In the genomic region with DNA sequence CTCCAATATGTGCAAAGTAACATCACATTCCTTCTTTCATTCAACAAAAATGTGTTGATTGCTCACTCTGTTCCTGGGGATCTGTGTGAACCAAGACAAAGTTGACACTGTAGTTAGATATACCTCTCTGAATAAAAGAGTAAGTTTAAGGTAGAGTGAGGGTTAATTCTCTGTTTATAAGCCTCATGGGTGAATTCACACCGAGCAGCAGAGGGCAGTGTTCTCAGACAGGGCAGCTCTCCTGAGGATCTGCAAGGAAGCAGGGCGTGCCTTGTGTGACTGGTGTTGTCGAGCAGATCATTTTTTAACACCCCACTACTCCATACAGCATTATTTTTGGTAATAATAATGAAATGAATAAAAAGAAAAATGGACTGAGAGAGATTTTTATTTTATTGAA, we compare ENCODE assay signal across 8 cellular contexts. TPM values are rescaled to one million over a fixed set of nuclear protein-coding genes. Genes with fewer than 3 reads are reported as not detected.
DNase-seq lines count a peak whose midpoint lies in the region; ATAC-seq and TF ChIP-seq lines count a peak whose summit lies in the region.

No MANE protein-coding gene starts in this region.

- no peaks in the 10 kb centered on the region for H3K36me3 ChIP-seq in Loucy (ENCODE audit: insufficient read depth, low read length)
- H3K36me3 ChIP-seq in esophagus squamous epithelium, result no peaks in the 10 kb centered on the region
- H3K36me3 ChIP-seq in smooth muscle cell (ENCODE audit: low read depth), result no peaks in the 10 kb centered on the region

- DNase-seq in AG08395 (ENCODE audit: low spot score) (peak; percentile 52), T-helper 17 cell (peak in 1 of 3 donors; percentile 10), esophagus squamous epithelium (lab: John Stamatoyannopoulos, UW) (no peak), smooth muscle cell (lab: John Stamatoyannopoulos, UW; ENCODE audit: unreplicated experiment) (no peak), DMS79 (lab: John Stamatoyannopoulos, UW) (no peak)

- H3K36me3 Mint-ChIP-seq in T-helper 17 cell (ENCODE audit: low read depth), result no peaks in the 10 kb centered on the region

- H3K4me3 Mint-ChIP-seq in T-helper 17 cell, result no peak overlapping the region

- H3K4me2 ChIP-seq in Loucy (ENCODE audit: low read depth, low read length, poor library complexity, severe bottlenecking) (no peak overlapping the region), smooth muscle cell (no peak overlapping the region)

- no peak overlapping the region for H3K27ac Mint-ChIP-seq in T-helper 17 cell

- H3K27me3 ChIP-seq in Loucy (ENCODE audit: insufficient read depth, low read length, poor library complexity, severe bottlenecking), result no peaks in the 10 kb centered on the region
- no peaks in the 10 kb centered on the region for H3K27me3 ChIP-seq in esophagus squamous epithelium
- no peaks in the 10 kb centered on the region for H3K27me3 ChIP-seq in smooth muscle cell (ENCODE audit: low read depth)

- peak; percentile 68 for ATAC-seq in GM18511 (IDR thresholded peaks at IDR 0.05; ENCODE audit: unreplicated experiment)
- ATAC-seq in T-helper 17 cell, result peak; percentile 59
- ATAC-seq in HG02970 (IDR thresholded peaks at IDR 0.05; ENCODE audit: low FRiP score, unreplicated experiment), result no peak

- TF ChIP-seq CTCF in Loucy (conservative IDR thresholded peaks at IDR 0.05; ENCODE audit: low read length) (peak; percentile 69), esophagus squamous epithelium (IDR thresholded peaks at IDR 0.05) (peak in 5 of 6 experiments; percentile 25 to 69 (median 33)), smooth muscle cell (IDR thresholded peaks at IDR 0.05; ENCODE audit: borderline replicate concordance, insufficient read depth, poor library complexity, severe bottlenecking) (peak; percentile 26)

- H3K27me3 Mint-ChIP-seq in T-helper 17 cell, result peaks cover 47% of the 10 kb centered on the region

- H2AFZ ChIP-seq in Loucy (ENCODE audit: low read length) (no peak overlapping the region), smooth muscle cell (ENCODE audit: low read depth) (no peak overlapping the region)

- H3K4me3 ChIP-seq in Loucy (ENCODE audit: low read length, poor library complexity, severe bottlenecking) (no peak overlapping the region), esophagus squamous epithelium (no peak overlapping the region), smooth muscle cell (no peak overlapping the region)

- H3K9me2 ChIP-seq in Loucy (replicated peaks; ENCODE audit: low read depth, low read length), result no peaks in the 10 kb centered on the region

- H3F3A ChIP-seq in Loucy (ENCODE audit: low read depth) (no peaks in the 10 kb centered on the region), smooth muscle cell (ENCODE audit: low read depth) (no peaks in the 10 kb centered on the region)

- H4K20me1 ChIP-seq in Loucy (ENCODE audit: insufficient read depth, low read length, poor library complexity, severe bottlenecking) (no peaks in the 10 kb centered on the region), smooth muscle cell (ENCODE audit: low read depth) (no peaks in the 10 kb centered on the region)

- H3K79me2 ChIP-seq in Loucy (ENCODE audit: insufficient read depth, low read length) (no peaks in the 10 kb centered on the region), smooth muscle cell (ENCODE audit: low read depth) (no peaks in the 10 kb centered on the region)

- no peaks in the 10 kb centered on the region for H3K4me1 ChIP-seq in Loucy (ENCODE audit: insufficient read depth, low read length, poor library complexity, severe bottlenecking)
- peaks cover 0 to 3% (median 0%) of the 10 kb centered on the region in 3 donors for H3K4me1 ChIP-seq in esophagus squamous epithelium
- no peaks in the 10 kb centered on the region for H3K4me1 ChIP-seq in smooth muscle cell (ENCODE audit: low read depth)

- intact Hi-C loops in esophagus squamous epithelium (cut with DNase I), result no loop called here

- 14 to 20% methylated on average over 3 of the region's 3 CpGs for WGBS in esophagus squamous epithelium, 2 donors
- 37% methylated on average over 3 of the region's 3 CpGs for WGBS in smooth muscle cell (ENCODE audit: low lambda C conversion rate)

- H3K9ac ChIP-seq in Loucy (ENCODE audit: low read depth, low read length, poor library complexity, severe bottlenecking), result no peak overlapping the region
- H3K9ac ChIP-seq in smooth muscle cell (ENCODE audit: low read depth), result no peak overlapping the region

- H3K9me3 ChIP-seq in Loucy (ENCODE audit: insufficient read depth, low read depth, low read length) (no peaks in the 10 kb centered on the region), T-helper 17 cell (ENCODE audit: control insufficient read depth, low read length, poor library complexity, severe bottlenecking) (no peaks in the 10 kb centered on the region), esophagus squamous epithelium (no peaks in the 10 kb centered on the region), smooth muscle cell (replicated peaks; ENCODE audit: low read depth) (no peaks in the 10 kb centered on the region)

- H3K27ac ChIP-seq in esophagus squamous epithelium (no peak overlapping the region), smooth muscle cell (ENCODE audit: low read depth) (no peak overlapping the region)

- H3K4me1 Mint-ChIP-seq in T-helper 17 cell, result peaks cover 2% of the 10 kb centered on the region

- no peak for TF ChIP-seq POLR2A in esophagus squamous epithelium (IDR thresholded peaks at IDR 0.05)

RNA-seq across cellular contexts. Expression of a gene that starts 34.4 kb away (rescaled TPM):
- total RNA-seq in T-helper 17 cell (not detected), esophagus squamous epithelium (not detected), smooth muscle cell (0.09 and 0.13 TPM in 2 replicates)
- polyA plus RNA-seq in smooth muscle cell, result 1.0 TPM in 1 of 2 replicates, not detected in the other

RNA-seq across cellular contexts. Expression of a gene that starts 40.2 kb away (rescaled TPM):
- total RNA-seq in T-helper 17 cell, result not detected
- 10 to 100 TPM in 2 of 4 donors, 1 to 10 TPM in 1, under 1 TPM in 1; 0.38 to 19.1 (median 6.4) TPM for total RNA-seq in esophagus squamous epithelium
- 32.5 and 71.3 TPM in 2 replicates for total RNA-seq in smooth muscle cell
- polyA plus RNA-seq in smooth muscle cell, result 46.6 and 80.9 TPM in 2 replicates
